In the genomic region with DNA sequence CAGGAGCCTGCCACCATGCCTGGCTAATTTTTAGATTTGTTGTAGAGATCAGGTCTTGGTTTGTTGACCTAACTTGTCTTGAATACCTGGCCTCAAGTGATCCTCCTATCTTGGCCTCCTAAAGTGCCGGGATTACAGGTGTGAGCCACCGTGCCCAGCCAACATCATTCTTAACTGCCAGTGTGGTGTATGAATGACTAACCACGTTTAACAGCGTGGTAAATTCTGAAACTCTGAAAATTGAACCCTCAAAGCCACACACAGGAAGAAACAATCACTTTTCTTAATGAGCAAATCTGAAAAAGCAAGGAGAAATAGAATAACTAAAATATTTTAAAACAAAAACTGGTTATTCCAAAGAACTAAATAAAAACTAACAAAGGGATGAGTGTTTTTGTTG, we compare ENCODE assay signal across 19 cellular contexts. TPM values are rescaled to one million over a fixed set of nuclear protein-coding genes. Genes with fewer than 3 reads are reported as not detected.
DNase-seq lines count a peak whose midpoint lies in the region; ATAC-seq and TF ChIP-seq lines count a peak whose summit lies in the region.
"Had no signal": no experiment of that assay in that cellular context is flagged by ENCODE, and none has a peak within 500 bp of the region (broad histone marks: within the 10 kb centered on the region; RNA-seq: fewer than 3 reads in every experiment).

No MANE protein-coding gene starts in this region.

- no peak for TF ChIP-seq RAD21 in IMR-90 (IDR thresholded peaks at IDR 0.05; ENCODE audit: low read length)

- H4K20me1 ChIP-seq in IMR-90 (ENCODE audit: insufficient read depth, low read length) = no peaks in the 10 kb centered on the region

- H3K4me2 ChIP-seq in IMR-90 (ENCODE audit: low read depth, low read length) = no peak overlapping the region
- H3K4me2 ChIP-seq: A549 had no signal

- BruUV-seq in IMR-90 (replicated peaks; lab: Mats Ljungman, UMichigan) (no TSS peak), Calu3 (replicated peaks; lab: Mats Ljungman, UMichigan) (no TSS peak)

- H2BK15ac ChIP-seq in IMR-90 (ENCODE audit: low read depth, low read length) = no peak overlapping the region

- H3K27ac ChIP-seq in CD4-positive, CD25-positive, alpha-beta regulatory T cell (ENCODE audit: insufficient read depth, low read length, poor library complexity, severe bottlenecking) = peak overlapping the region; percentile 37
- H3K27ac ChIP-seq in IMR-90 (ENCODE audit: insufficient read depth, low read length) = no peak overlapping the region
- no peak overlapping the region for H3K27ac ChIP-seq in ovary
- H3K27ac ChIP-seq: A549, SJCRH30 had no signal

- H3K4me1 Mint-ChIP-seq in activated CD8-positive, alpha-beta memory T cell treated with anti-CD3 and anti-CD28 coated beads, Interleukin-2, amount 10 ng/mL, durations not matched to agents 7 days and 5 days = peaks cover 35% of the 10 kb centered on the region
- peaks cover 11 to 44% (median 20%) of the 10 kb centered on the region in 4 donors for H3K4me1 Mint-ChIP-seq in CD4-positive, CD25-positive, alpha-beta regulatory T cell
- peaks cover 7% of the 10 kb centered on the region for H3K4me1 Mint-ChIP-seq in Calu3 (ENCODE audit: low read depth, unreplicated experiment)

- dilution Hi-C loops in IMR-90 (cut with HindIII; ENCODE audit: low sequenced_read_pairs, unreplicated experiment) = no loop called here

- H3K14ac ChIP-seq in IMR-90 (replicated peaks; ENCODE audit: low read depth, low read length) = no peak overlapping the region

- H3K9me1 ChIP-seq in IMR-90 (ENCODE audit: insufficient read depth, low read length) = peaks cover 3% of the 10 kb centered on the region; the same call in 1 of the 2 replicates

- H3K23ac ChIP-seq in IMR-90 (ENCODE audit: low read depth, low read length) = 0 out of 2 replicates have a peak overlapping the region, but pooled peaks have one; percentile 11

- no CpG with 5 or more reads among the region's 4 CpGs for WGBS in IMR-90 (ENCODE audit: extremely low coverage in 2 of 2, insufficient read length in 1 of 2), 2 experiments
- 80 to 86% (median 83%) methylated on average over 4 of the region's 4 CpGs for WGBS in ovary, 3 donors

- H3K56ac ChIP-seq in IMR-90 (ENCODE audit: extremely low read depth, insufficient read depth, low read length) = no peak overlapping the region

- no peak overlapping the region for H2BK120ac ChIP-seq in IMR-90 (ENCODE audit: low read depth, low read length)

- H4K5ac ChIP-seq in IMR-90 (ENCODE audit: low read depth, low read length) = no peak overlapping the region

- no peak overlapping the region for H3K9ac ChIP-seq in IMR-90 (ENCODE audit: low read depth, low read length)

- no peak overlapping the region for H2AK9ac ChIP-seq in IMR-90 (replicated peaks; ENCODE audit: low read depth, low read length, poor library complexity)

- H4K8ac ChIP-seq in IMR-90 (ENCODE audit: low read depth in 2 of 2, low read length in 2 of 2) = no peak overlapping the region

- ATAC-seq in activated CD8-positive, alpha-beta memory T cell treated with anti-CD3 and anti-CD28 coated beads, Interleukin-2, amount 10 ng/mL, durations not matched to agents 7 days and 5 days = peak; percentile 47
- no peak for ATAC-seq in CD4-positive, CD25-positive, alpha-beta regulatory T cell (ENCODE audit: low read depth in 2 of 2)
- ATAC-seq in IMR-90 (ENCODE audit: low read depth) = no peak
- ATAC-seq: A549, Panc1 had no signal

- no peak for TF ChIP-seq EP300 in ovary (IDR thresholded peaks at IDR 0.05)

- H3K4me3 ChIP-seq in CD4-positive, CD25-positive, alpha-beta regulatory T cell (ENCODE audit: low read depth, low read length) = no peak overlapping the region
- H3K4me3 ChIP-seq in IMR-90 (ENCODE audit: insufficient read depth, low read depth, low read length) = no peak overlapping the region
- no peak overlapping the region for H3K4me3 ChIP-seq in ovary
- H3K4me3 ChIP-seq: A549, SJCRH30 had no signal

- intact Hi-C loops in IMR-90 (cut with micrococcal nuclease) (loop anchor here (5.0 kb wide), 1 partner anchor 730 kb away; no protein-coding TSS in a partner anchor), Calu3 (cut with micrococcal nuclease; ENCODE audit: unreplicated experiment) (no loop called here), ovary (cut with DNase I) (loop anchor here in 1 of 4 donors (5.0 kb wide), 2 partner anchors 40 to 270 kb away; no protein-coding TSS in a partner anchor)

- peaks cover 7% of the 10 kb centered on the region for H3K4me1 ChIP-seq in CD4-positive, CD25-positive, alpha-beta regulatory T cell (ENCODE audit: control insufficient read depth, insufficient read depth, low read length, poor library complexity, severe bottlenecking)
- H3K4me1 ChIP-seq in IMR-90 (ENCODE audit: control insufficient read depth, insufficient read depth, low read length) (peaks cover 2% of the 10 kb centered on the region; the same call in 1 of the 2 replicates), ovary (ENCODE audit: insufficient read depth) (peaks cover 3% of the 10 kb centered on the region)
- H3K4me1 ChIP-seq: SJCRH30 had no signal

- CTCF ChIA-PET in activated CD8-positive, alpha-beta memory T cell treated with anti-CD3 and anti-CD28 coated beads, Interleukin-2, amount 10 ng/mL, durations not matched to agents 7 days and 5 days (lab: Charles Lee) = interaction anchor here (0.9 to 7.2 kb wide), 2 partner anchors 9 to 43 kb away, joined by 3 to 107 read pairs; partner anchors contain the start of gene AKIP1
- CTCF ChIA-PET in IMR-90 (lab: Yijun Ruan, JAX) (no interaction called here), Calu3 (lab: Charles Lee) (no interaction called here)

- H3K36me3 Mint-ChIP-seq in activated CD8-positive, alpha-beta memory T cell treated with anti-CD3 and anti-CD28 coated beads, Interleukin-2, amount 10 ng/mL, durations not matched to agents 7 days and 5 days = peaks cover 41% of the 10 kb centered on the region
- H3K36me3 Mint-ChIP-seq in CD4-positive, CD25-positive, alpha-beta regulatory T cell = peaks cover 38% of the 10 kb centered on the region
- H3K36me3 Mint-ChIP-seq in Calu3 (ENCODE audit: insufficient read depth, unreplicated experiment) = no peaks in the 10 kb centered on the region

- TF ChIP-seq POLR2A in IMR-90 (IDR thresholded peaks at IDR 0.05; ENCODE audit: low read depth, low read length) = no peak
- no peak for TF ChIP-seq POLR2A in ovary (IDR thresholded peaks at IDR 0.05)

- H3K9me3 Mint-ChIP-seq in activated CD8-positive, alpha-beta memory T cell treated with anti-CD3 and anti-CD28 coated beads, Interleukin-2, amount 10 ng/mL, durations not matched to agents 7 days and 5 days (ENCODE audit: low read depth) = no peaks in the 10 kb centered on the region
- H3K9me3 Mint-ChIP-seq in CD4-positive, CD25-positive, alpha-beta regulatory T cell = no peaks in the 10 kb centered on the region
- no peaks in the 10 kb centered on the region for H3K9me3 Mint-ChIP-seq in Calu3 (ENCODE audit: low read depth, unreplicated experiment)
- H3K9me3 Mint-ChIP-seq: CD8-positive, alpha-beta memory T cell; HFFc6 had no signal

- peak; percentile 48 for DNase-seq in activated CD8-positive, alpha-beta memory T cell treated with anti-CD3 and anti-CD28 coated beads, Interleukin-2, amount 10 ng/mL, durations not matched to agents 7 days and 5 days
- DNase-seq in activated CD8-positive, alpha-beta memory T cell treated with anti-CD3 and anti-CD28 coated beads, Interleukin-2, amount 50 U/mL, for 4 hours = no peak
- peak in 1 of 3 donors; percentile 23 for DNase-seq in CD4-positive, CD25-positive, alpha-beta regulatory T cell
- no peak for DNase-seq in IMR-90
- DNase-seq in dedifferentiated amniotic fluid mesenchymal stem cell (ENCODE audit: extremely low spot score) = peak; percentile 11
- DNase-seq in Calu3 = no peak
- no peak for DNase-seq in ovary
- DNase-seq in OCI-M1 (lab: John Stamatoyannopoulos, UW) = no peak
- DNase-seq: CD8-positive, alpha-beta memory T cell; H7; HFFc6; KBM-7; NCI-H1694 treated with DMSO at 0.1 percent for 48 hours; NCI-H510A treated with DMSO at 0.1 percent for 48 hours; NCI-H774; SJCRH30 had no signal

- no peak overlapping the region for H3K4me3 Mint-ChIP-seq in activated CD8-positive, alpha-beta memory T cell treated with anti-CD3 and anti-CD28 coated beads, Interleukin-2, amount 10 ng/mL, durations not matched to agents 7 days and 5 days
- no peak overlapping the region for H3K4me3 Mint-ChIP-seq in CD4-positive, CD25-positive, alpha-beta regulatory T cell
- H3K4me3 Mint-ChIP-seq in Calu3 (ENCODE audit: low read depth, unreplicated experiment) = no peak overlapping the region
- H3K4me3 Mint-ChIP-seq: CD8-positive, alpha-beta memory T cell; HFFc6 had no signal

- H3K79me1 ChIP-seq in IMR-90 (ENCODE audit: low read depth in 1 of 2, low read length in 2 of 2) = peaks cover 23 to 39% of the 10 kb centered on the region in 2 experiments

- POLR2A ChIA-PET in IMR-90 (lab: Charles Lee; ENCODE audit: unreplicated experiment) = no interaction called here

- peaks cover 38% of the 10 kb centered on the region for H3K36me3 ChIP-seq in CD4-positive, CD25-positive, alpha-beta regulatory T cell (ENCODE audit: control insufficient read depth, insufficient read depth, low read length)
- H3K36me3 ChIP-seq in IMR-90 (ENCODE audit: control insufficient read depth, insufficient read depth, low read length) = peaks cover 16% of the 10 kb centered on the region
- no peaks in the 10 kb centered on the region for H3K36me3 ChIP-seq in ovary

- H3K18ac ChIP-seq in IMR-90 (ENCODE audit: low read depth, low read length) = no peak overlapping the region

- no peak overlapping the region for H2BK20ac ChIP-seq in IMR-90 (ENCODE audit: low read depth, low read length)

- in situ Hi-C loops in IMR-90 (cut with MboI; ENCODE audit: low sequenced_read_pairs) = loop anchor here (5.0 to 25.0 kb wide), 2 partner anchors 45 to 720 kb away; partner anchors contain the start of gene AKIP1

- H3K4ac ChIP-seq in IMR-90 (ENCODE audit: low read depth, low read length) = no peak overlapping the region

- no peak overlapping the region for H4K91ac ChIP-seq in IMR-90 (ENCODE audit: insufficient read depth, low read depth, low read length)

- no peaks in the 10 kb centered on the region for H3K9me3 ChIP-seq in CD4-positive, CD25-positive, alpha-beta regulatory T cell (ENCODE audit: control insufficient read depth in 2 of 2, low read length in 2 of 2)
- H3K9me3 ChIP-seq in IMR-90 (ENCODE audit: control insufficient read depth, insufficient read depth, low read length) (no peaks in the 10 kb centered on the region), ovary (no peaks in the 10 kb centered on the region)
- H3K9me3 ChIP-seq: A549, SJCRH30 had no signal

- no peak overlapping the region for H2AK5ac ChIP-seq in IMR-90 (ENCODE audit: low read depth, low read length)

- no peak overlapping the region for H2AFZ ChIP-seq in IMR-90 (replicated peaks; ENCODE audit: low read length, poor library complexity)

- H3K27me3 ChIP-seq in CD4-positive, CD25-positive, alpha-beta regulatory T cell (ENCODE audit: control insufficient read depth, insufficient read depth, low read length) = no peaks in the 10 kb centered on the region
- H3K27me3 ChIP-seq in IMR-90 (ENCODE audit: control insufficient read depth, insufficient read depth, low read length) = no peaks in the 10 kb centered on the region
- no peaks in the 10 kb centered on the region for H3K27me3 ChIP-seq in ovary
- H3K27me3 ChIP-seq: SJCRH30 had no signal

- no peak overlapping the region for H3K27ac Mint-ChIP-seq in activated CD8-positive, alpha-beta memory T cell treated with anti-CD3 and anti-CD28 coated beads, Interleukin-2, amount 10 ng/mL, durations not matched to agents 7 days and 5 days
- H3K27ac Mint-ChIP-seq in CD4-positive, CD25-positive, alpha-beta regulatory T cell = peak overlapping the region in 2 of 3 donors; percentile 2 to 25
- no peak overlapping the region for H3K27ac Mint-ChIP-seq in Calu3 (ENCODE audit: unreplicated experiment)

- no peak overlapping the region for H2BK5ac ChIP-seq in IMR-90 (ENCODE audit: low read depth, low read length, poor library complexity, severe bottlenecking)

- H3K27me3 Mint-ChIP-seq in activated CD8-positive, alpha-beta memory T cell treated with anti-CD3 and anti-CD28 coated beads, Interleukin-2, amount 10 ng/mL, durations not matched to agents 7 days and 5 days = no peaks in the 10 kb centered on the region
- no peaks in the 10 kb centered on the region for H3K27me3 Mint-ChIP-seq in CD4-positive, CD25-positive, alpha-beta regulatory T cell
- no peaks in the 10 kb centered on the region for H3K27me3 Mint-ChIP-seq in Calu3 (ENCODE audit: unreplicated experiment)
- H3K27me3 Mint-ChIP-seq: CD8-positive, alpha-beta memory T cell had no signal

- TF ChIP-seq CTCF in IMR-90 (conservative IDR thresholded peaks at IDR 0.05; ENCODE audit: low read depth, low read length) = no peak
- no peak for TF ChIP-seq CTCF in Calu3 (IDR thresholded peaks at IDR 0.05; ENCODE audit: unreplicated experiment)
- TF ChIP-seq CTCF in ovary (IDR thresholded peaks at IDR 0.05) = no peak

RNA-seq across cellular contexts. Expression of gene TMEM9B, which starts 7.4 kb away (rescaled TPM):
- total RNA-seq in activated CD8-positive, alpha-beta memory T cell treated with anti-CD3 and anti-CD28 coated beads, Interleukin-2, amount 10 ng/mL, durations not matched to agents 7 days and 5 days = 10 to 100 TPM; 22.9 to 30.1 TPM
- total RNA-seq in CD4-positive, CD25-positive, alpha-beta regulatory T cell = 38.7 TPM
- 100 to 1,000 TPM; 105 to 147 (median 120) TPM for polyA plus RNA-seq in CD4-positive, CD25-positive, alpha-beta regulatory T cell
- total RNA-seq in IMR-90 (2012; rRNA removed) (25.6 and 40.0 TPM in 2 replicates), Calu3 (2022) (31.3 and 31.5 TPM in 2 replicates), ovary (10 to 100 TPM; 20.3 to 38.8 (median 29.2) TPM)
- polyA plus RNA-seq in IMR-90 (2012; rRNA removed) (20.3 and 24.6 TPM in 2 replicates), ovary (10 to 100 TPM; 25.8 to 50.8 TPM)
- polyA plus RNA-seq in IMR-90 (2012; cell fraction: cytosol; rRNA removed) = 9.2 and 10.0 TPM in 2 replicates
- 2.2 and 8.8 TPM in 2 replicates for polyA plus RNA-seq in IMR-90 (2012; cell fraction: nucleus; rRNA removed; ENCODE audit: low replicate concordance)

RNA-seq across cellular contexts. Expression of gene ASCL3, which starts 14.0 kb away (rescaled TPM):
- not detected for total RNA-seq in activated CD8-positive, alpha-beta memory T cell treated with anti-CD3 and anti-CD28 coated beads, Interleukin-2, amount 10 ng/mL, durations not matched to agents 7 days and 5 days
- not detected for total RNA-seq in CD4-positive, CD25-positive, alpha-beta regulatory T cell
- polyA plus RNA-seq in CD4-positive, CD25-positive, alpha-beta regulatory T cell = not detected
- total RNA-seq in IMR-90 (2012; rRNA removed) (not detected in 2 replicates), Calu3 (2022) (not detected in 2 replicates), ovary (not detected)
- polyA plus RNA-seq in IMR-90 (2012; rRNA removed) (not detected in 2 replicates), ovary (not detected)
- polyA plus RNA-seq in IMR-90 (2012; cell fraction: cytosol; rRNA removed) = not detected in 2 replicates
- polyA plus RNA-seq in IMR-90 (2012; cell fraction: nucleus; rRNA removed; ENCODE audit: low replicate concordance) = not detected in 2 replicates
- total RNA-seq: CD8-positive, alpha-beta memory T cell; H7; HFFc6; SJCRH30 had no signal
- polyA plus RNA-seq: A549; BJ; CD8-positive, alpha-beta memory T cell had no signal

RNA-seq across cellular contexts. Expression of gene C11orf16, which starts 24.1 kb away (rescaled TPM):
- not detected for total RNA-seq in activated CD8-positive, alpha-beta memory T cell treated with anti-CD3 and anti-CD28 coated beads, Interleukin-2, amount 10 ng/mL, durations not matched to agents 7 days and 5 days
- total RNA-seq in CD4-positive, CD25-positive, alpha-beta regulatory T cell = not detected
- under 1 TPM in 1 of 4 donors, not detected in 3; 0.09 TPM for polyA plus RNA-seq in CD4-positive, CD25-positive, alpha-beta regulatory T cell
- total RNA-seq in IMR-90 (2012; rRNA removed) = not detected in 2 replicates
- not detected in 2 replicates for polyA plus RNA-seq in IMR-90 (2012; rRNA removed)
- not detected in 2 replicates for polyA plus RNA-seq in IMR-90 (2012; cell fraction: cytosol; rRNA removed)
- polyA plus RNA-seq in IMR-90 (2012; cell fraction: nucleus; rRNA removed; ENCODE audit: low replicate concordance) = not detected in 2 replicates
- not detected in 2 replicates for total RNA-seq in Calu3 (2022)
- total RNA-seq in ovary = 1 to 10 TPM in 2 of 7 donors, under 1 TPM in 2, not detected in 3; 0.20 to 3.7 (median 0.96) TPM
- polyA plus RNA-seq in ovary = not detected
- total RNA-seq: CD8-positive, alpha-beta memory T cell; H7; HFFc6; SJCRH30 had no signal
- polyA plus RNA-seq: A549; BJ; CD8-positive, alpha-beta memory T cell had no signal

RNA-seq across cellular contexts. Expression of gene AKIP1, which starts 45.9 kb away (rescaled TPM):
- total RNA-seq in activated CD8-positive, alpha-beta memory T cell treated with anti-CD3 and anti-CD28 coated beads, Interleukin-2, amount 10 ng/mL, durations not matched to agents 7 days and 5 days = 10 to 100 TPM; 29.8 to 34.9 TPM
- total RNA-seq in CD4-positive, CD25-positive, alpha-beta regulatory T cell = 15.9 TPM
- polyA plus RNA-seq in CD4-positive, CD25-positive, alpha-beta regulatory T cell = 10 to 100 TPM; 31.0 to 43.7 (median 34.6) TPM
- 27.8 and 33.9 TPM in 2 replicates for total RNA-seq in IMR-90 (2012; rRNA removed)
- polyA plus RNA-seq in IMR-90 (2012; rRNA removed) = 30.6 and 36.0 TPM in 2 replicates
- 41.0 and 45.6 TPM in 2 replicates for polyA plus RNA-seq in IMR-90 (2012; cell fraction: cytosol; rRNA removed)
- 18.1 and 30.7 TPM in 2 replicates for polyA plus RNA-seq in IMR-90 (2012; cell fraction: nucleus; rRNA removed; ENCODE audit: low replicate concordance)
- 23.0 and 26.8 TPM in 2 replicates for total RNA-seq in Calu3 (2022)
- 10 to 100 TPM; 12.4 to 26.2 (median 18.8) TPM for total RNA-seq in ovary
- 10 to 100 TPM; 20.8 to 42.3 TPM for polyA plus RNA-seq in ovary

RNA-seq across cellular contexts. Expression of gene NRIP3, which starts 46.9 kb away (rescaled TPM):
- total RNA-seq in activated CD8-positive, alpha-beta memory T cell treated with anti-CD3 and anti-CD28 coated beads, Interleukin-2, amount 10 ng/mL, durations not matched to agents 7 days and 5 days = 1 to 10 TPM in 1 of 2 experiments, under 1 TPM in 1; 0.91 to 2.1 TPM
- total RNA-seq in CD4-positive, CD25-positive, alpha-beta regulatory T cell = 3.4 TPM
- under 1 TPM in 3 of 4 donors, not detected in 1; 0.38 to 0.87 (median 0.39) TPM for polyA plus RNA-seq in CD4-positive, CD25-positive, alpha-beta regulatory T cell
- 43.6 and 46.4 TPM in 2 replicates for total RNA-seq in IMR-90 (2012; rRNA removed)
- polyA plus RNA-seq in IMR-90 (2012; rRNA removed) = 9.8 and 11.5 TPM in 2 replicates
- polyA plus RNA-seq in IMR-90 (2012; cell fraction: cytosol; rRNA removed) = 4.5 and 5.7 TPM in 2 replicates
- polyA plus RNA-seq in IMR-90 (2012; cell fraction: nucleus; rRNA removed; ENCODE audit: low replicate concordance) = 5.0 and 13.6 TPM in 2 replicates
- 0.73 and 0.83 TPM in 2 replicates for total RNA-seq in Calu3 (2022)
- 1 to 10 TPM in 3 of 7 donors, under 1 TPM in 4; 0.24 to 1.6 (median 0.99) TPM for total RNA-seq in ovary
- polyA plus RNA-seq in ovary = 10 to 100 TPM in 1 of 2 donors, under 1 TPM in 1; 0.24 to 16.9 TPM

Comparison
In these comparisons a context has a peak if more than half of its experiments do, and no peak if none do; other contexts are left out.
1. DNase-seq: peak in activated CD8-positive, alpha-beta memory T cell treated with anti-CD3 and anti-CD28 coated beads, Interleukin-2, amount 10 ng/mL, durations not matched to agents 7 days and 5 days (single experiment) and dedifferentiated amniotic fluid mesenchymal stem cell (single experiment); none in activated CD8-positive, alpha-beta memory T cell treated with anti-CD3 and anti-CD28 coated beads, Interleukin-2, amount 50 U/mL, for 4 hours (single experiment), IMR-90 (single experiment), Calu3 (single experiment), ovary (0 of 5) and OCI-M1 (single experiment).
2. H3K27ac Mint-ChIP-seq: peak in CD4-positive, CD25-positive, alpha-beta regulatory T cell (2 of 3); none in activated CD8-positive, alpha-beta memory T cell treated with anti-CD3 and anti-CD28 coated beads, Interleukin-2, amount 10 ng/mL, durations not matched to agents 7 days and 5 days (single experiment) and Calu3 (single experiment).